In genomic region chr6:110179406-110180227, GRCh38 we compare ENCODE assay signal across 8 cellular contexts. TPM values are rescaled to one million over a fixed set of nuclear protein-coding genes. Genes with fewer than 3 reads are reported as not detected.
A peak's percentile ranks its signal among the peaks of the same experiment; 100 is the strongest.
DNase-seq lines count a peak whose midpoint lies in the region; ATAC-seq and TF ChIP-seq lines count a peak whose summit lies in the region.

Gene WASF1, minus strand, starts transcription at chr6:110179670. Its CDS starts 52,069 bp downstream, at chr6:110127601.

- H4K20me1 ChIP-seq in MM.1S (ENCODE audit: insufficient read depth, low read length) (0 out of 2 replicates have a peak, but pooled peaks cover 3% of the 10 kb centered on the region), neural cell (ENCODE audit: insufficient read depth) (peaks cover 10% of the 10 kb centered on the region)

- ATAC-seq in stimulated activated naive CD8-positive, alpha-beta T cell treated with anti-CD3 and anti-CD28 coated beads, Interleukin-15, amount 100 ng/mL, for 72 hours: peak; percentile 88

- H3K27me3 Mint-ChIP-seq in stimulated activated naive CD8-positive, alpha-beta T cell treated with anti-CD3 and anti-CD28 coated beads, Interleukin-15, amount 100 ng/mL, for 72 hours: no peaks in the 10 kb centered on the region

- TF ChIP-seq RAD21 in neural cell (conservative IDR thresholded peaks at IDR 0.05): no peak

- peak; percentile 78 for TF ChIP-seq EP300 in neural cell (conservative IDR thresholded peaks at IDR 0.05; ENCODE audit: poor library complexity, severe bottlenecking)

- H3K9me2 ChIP-seq in MM.1S (replicated peaks; ENCODE audit: insufficient read depth, low read length) (no peaks in the 10 kb centered on the region), neural cell (ENCODE audit: insufficient read depth, low read length) (no peaks in the 10 kb centered on the region)

- peaks cover 18% of the 10 kb centered on the region for H3K4me1 ChIP-seq in MM.1S (ENCODE audit: low read length)

- H3K4me2 ChIP-seq in MM.1S (ENCODE audit: low read depth, low read length) (peak within 1 kb of the TSS; percentile 80), neural cell (ENCODE audit: low read length) (peak within 1 kb of the TSS; percentile 80)

- DNase-seq in ELF-1 (ENCODE audit: low read depth, low spot score) (peak; percentile 100), HCEC 1CT (peak; percentile 99), MM.1S (peak; percentile 95), SHP77 treated with DMSO at 0.1 percent for 48 hours (lab: John Stamatoyannopoulos, UW) (peak; percentile 97), activated gamma-delta T cell treated with Interleukin-2 at 50 U/mL for 16 hours (peak; percentile 87), foreskin fibroblast (peak; percentile 98 to 99)
- DNase-seq in stimulated activated naive CD8-positive, alpha-beta T cell treated with anti-CD3 and anti-CD28 coated beads, Interleukin-15, amount 100 ng/mL, for 72 hours: peak; percentile 87 to 92

- no peak within 1 kb of the TSS for H3K27ac Mint-ChIP-seq in stimulated activated naive CD8-positive, alpha-beta T cell treated with anti-CD3 and anti-CD28 coated beads, Interleukin-15, amount 100 ng/mL, for 72 hours

- H3K36me3 ChIP-seq in MM.1S (replicated peaks; ENCODE audit: insufficient read depth, low read length) (no peaks in the 10 kb centered on the region; the same call in 1 of the 2 replicates), neural cell (ENCODE audit: insufficient read depth, low read length) (no peaks in the 10 kb centered on the region)

- H3K27me3 ChIP-seq in MM.1S (replicated peaks; ENCODE audit: insufficient read depth, low read length) (no peaks in the 10 kb centered on the region), neural cell (ENCODE audit: insufficient read depth, low read depth, low read length) (no peaks in the 10 kb centered on the region)

- peak within 1 kb of the TSS; percentile 62 to 76 for H3K4me3 Mint-ChIP-seq in stimulated activated naive CD8-positive, alpha-beta T cell treated with anti-CD3 and anti-CD28 coated beads, Interleukin-15, amount 100 ng/mL, for 72 hours

- H3K27ac ChIP-seq in MM.1S (ENCODE audit: low read length): peak within 1 kb of the TSS; percentile 32; the same call in 1 of the 2 replicates
- H3K27ac ChIP-seq in neural cell (ENCODE audit: low read length): peak within 1 kb of the TSS; percentile 98

- H3K4me1 Mint-ChIP-seq in stimulated activated naive CD8-positive, alpha-beta T cell treated with anti-CD3 and anti-CD28 coated beads, Interleukin-15, amount 100 ng/mL, for 72 hours: no peaks in the 10 kb centered on the region

- TF ChIP-seq CTCF in MM.1S (IDR thresholded peaks at IDR 0.05; ENCODE audit: low read length): no peak
- TF ChIP-seq CTCF in foreskin fibroblast (IDR thresholded peaks at IDR 0.05; ENCODE audit: low read depth, low read length): no peak
- TF ChIP-seq CTCF in neural cell (IDR thresholded peaks at IDR 0.05; ENCODE audit: poor library complexity, severe bottlenecking): peak; percentile 39

- peaks cover 45% of the 10 kb centered on the region for H3K79me2 ChIP-seq in MM.1S (ENCODE audit: low read length)
- peaks cover 79% of the 10 kb centered on the region for H3K79me2 ChIP-seq in neural cell (replicated peaks; ENCODE audit: insufficient read depth, low read length)

- H2AFZ ChIP-seq in MM.1S (ENCODE audit: low read length) (peak within 1 kb of the TSS; percentile 99), neural cell (ENCODE audit: low read depth, low read length) (peak within 1 kb of the TSS; percentile 73)

- peaks cover 5% of the 10 kb centered on the region; the same call in 1 of the 2 replicates for H3F3A ChIP-seq in MM.1S (ENCODE audit: insufficient read depth, low read length)
- peaks cover 3% of the 10 kb centered on the region for H3F3A ChIP-seq in neural cell (ENCODE audit: insufficient read depth, low read length, poor library complexity, severe bottlenecking)

- H3K9ac ChIP-seq in MM.1S (ENCODE audit: low read length): peak within 1 kb of the TSS; percentile 59
- peak within 1 kb of the TSS; percentile 93 for H3K9ac ChIP-seq in neural cell (ENCODE audit: low read length)

- no peaks in the 10 kb centered on the region for H3K9me3 ChIP-seq in MM.1S (replicated peaks; ENCODE audit: insufficient read depth, low read length)
- H3K9me3 ChIP-seq in neural cell (ENCODE audit: low read length): no peaks in the 10 kb centered on the region

- H3K4me3 ChIP-seq in MM.1S (ENCODE audit: low read length): peak within 1 kb of the TSS; percentile 77
- peak within 1 kb of the TSS; percentile 95 to 97 for H3K4me3 ChIP-seq in foreskin fibroblast (ENCODE audit: low read depth in 1 of 2, low read length in 2 of 2)
- peak within 1 kb of the TSS; percentile 85 for H3K4me3 ChIP-seq in neural cell (ENCODE audit: low read length)

- H3K9me3 Mint-ChIP-seq in stimulated activated naive CD8-positive, alpha-beta T cell treated with anti-CD3 and anti-CD28 coated beads, Interleukin-15, amount 100 ng/mL, for 72 hours: no peaks in the 10 kb centered on the region

TF ChIP-seq in neural cell, 6 proteins besides CTCF, POLR2A, EP300 and RAD21:
- TF ChIP-seq EZH2 (IDR thresholded peaks at IDR 0.05; ENCODE audit: borderline replicate concordance, insufficient read depth, low read length, poor library complexity, severe bottlenecking) (no peak), MXI1 (conservative IDR thresholded peaks at IDR 0.05; ENCODE audit: poor library complexity, severe bottlenecking) (peak; percentile 33), TAF1 (IDR thresholded peaks at IDR 0.05; ENCODE audit: low read depth) (peak; percentile 74), POLR2AphosphoS5 (IDR thresholded peaks at IDR 0.05) (peak; percentile 98), SMC3 (conservative IDR thresholded peaks at IDR 0.05; ENCODE audit: poor library complexity) (peak; percentile 24)
- TF ChIP-seq, protein P1, sequence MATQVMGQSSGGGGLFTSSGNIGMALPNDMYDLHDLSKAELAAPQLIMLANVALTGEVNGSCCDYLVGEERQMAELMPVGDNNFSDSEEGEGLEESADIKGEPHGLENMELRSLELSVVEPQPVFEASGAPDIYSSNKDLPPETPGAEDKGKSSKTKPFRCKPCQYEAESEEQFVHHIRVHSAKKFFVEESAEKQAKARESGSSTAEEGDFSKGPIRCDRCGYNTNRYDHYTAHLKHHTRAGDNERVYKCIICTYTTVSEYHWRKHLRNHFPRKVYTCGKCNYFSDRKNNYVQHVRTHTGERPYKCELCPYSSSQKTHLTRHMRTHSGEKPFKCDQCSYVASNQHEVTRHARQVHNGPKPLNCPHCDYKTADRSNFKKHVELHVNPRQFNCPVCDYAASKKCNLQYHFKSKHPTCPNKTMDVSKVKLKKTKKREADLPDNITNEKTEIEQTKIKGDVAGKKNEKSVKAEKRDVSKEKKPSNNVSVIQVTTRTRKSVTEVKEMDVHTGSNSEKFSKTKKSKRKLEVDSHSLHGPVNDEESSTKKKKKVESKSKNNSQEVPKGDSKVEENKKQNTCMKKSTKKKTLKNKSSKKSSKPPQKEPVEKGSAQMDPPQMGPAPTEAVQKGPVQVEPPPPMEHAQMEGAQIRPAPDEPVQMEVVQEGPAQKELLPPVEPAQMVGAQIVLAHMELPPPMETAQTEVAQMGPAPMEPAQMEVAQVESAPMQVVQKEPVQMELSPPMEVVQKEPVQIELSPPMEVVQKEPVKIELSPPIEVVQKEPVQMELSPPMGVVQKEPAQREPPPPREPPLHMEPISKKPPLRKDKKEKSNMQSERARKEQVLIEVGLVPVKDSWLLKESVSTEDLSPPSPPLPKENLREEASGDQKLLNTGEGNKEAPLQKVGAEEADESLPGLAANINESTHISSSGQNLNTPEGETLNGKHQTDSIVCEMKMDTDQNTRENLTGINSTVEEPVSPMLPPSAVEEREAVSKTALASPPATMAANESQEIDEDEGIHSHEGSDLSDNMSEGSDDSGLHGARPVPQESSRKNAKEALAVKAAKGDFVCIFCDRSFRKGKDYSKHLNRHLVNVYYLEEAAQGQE (IDR thresholded peaks at IDR 0.05; ENCODE audit: borderline replicate concordance): peak; percentile 83

RNA-seq across cellular contexts. Expression of gene WASF1, which starts in this region (rescaled TPM):
- 76.3 and 89.7 TPM in 2 replicates for polyA plus RNA-seq in neural cell
- 86.7 and 110 TPM in 2 replicates for polyA minus RNA-seq in neural cell

Comparison
In these comparisons a context has a peak if more than half of its experiments do, and no peak if none do; other contexts are left out.
1. Peak in every context shown above with its lines: DNase-seq, ATAC-seq, H3K4me3 ChIP-seq and H3K27ac ChIP-seq.